In the genomic region with DNA sequence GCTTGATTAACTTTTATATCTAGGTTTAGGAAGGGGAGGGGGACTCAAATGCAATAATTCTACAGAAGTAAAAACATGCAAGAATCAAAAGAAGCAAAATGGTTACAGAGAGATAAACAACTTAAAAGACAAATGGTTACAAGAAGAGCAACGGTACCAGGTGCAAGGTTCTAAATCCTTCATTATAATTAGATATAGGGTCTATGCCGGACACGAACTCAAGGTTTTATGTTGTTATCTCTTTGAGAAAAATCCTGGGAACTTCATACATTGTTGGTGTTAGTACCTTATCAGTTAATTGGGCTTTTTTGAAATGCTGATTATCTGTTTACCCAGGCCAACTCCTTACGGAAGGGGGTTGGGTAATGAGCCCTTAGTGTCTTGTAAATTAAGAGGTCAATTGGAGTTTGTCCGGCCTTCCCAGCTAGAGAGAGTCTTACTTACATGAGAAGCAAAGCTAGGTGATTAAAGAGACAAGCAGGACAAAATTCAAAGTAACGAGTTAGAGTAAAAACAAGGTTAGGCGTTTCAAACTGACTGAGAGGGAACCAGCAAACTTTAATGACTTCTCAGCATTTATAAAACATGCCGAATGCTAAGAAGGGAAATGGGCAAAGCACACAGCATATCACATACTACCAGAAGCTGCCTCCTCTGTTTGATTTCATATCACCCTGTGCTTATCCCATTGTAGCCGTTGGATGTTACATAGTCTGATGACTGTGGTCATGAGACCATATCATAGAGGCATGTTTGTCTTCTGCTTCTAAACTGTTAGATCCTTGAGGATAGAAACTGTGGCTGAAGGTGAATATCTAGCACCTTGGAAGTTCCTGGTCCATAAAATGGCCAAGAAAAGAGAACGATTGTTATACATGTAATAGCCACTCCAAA, we compare ENCODE assay signal across 1 cellular context.
TF ChIP-seq lines count a peak whose summit lies in the region.
"Not testable (repeated sequence)": the region's sequence is repeated elsewhere in the genome, so short reads cannot be mapped to it uniquely, and the experiment has no call there.

No MANE protein-coding gene starts in this region.

TF ChIP-seq in K562, 482 proteins besides CTCF, POLR2A, EP300 and RAD21 (continued from another document and continues in another):
- TF ChIP-seq, protein P1, sequence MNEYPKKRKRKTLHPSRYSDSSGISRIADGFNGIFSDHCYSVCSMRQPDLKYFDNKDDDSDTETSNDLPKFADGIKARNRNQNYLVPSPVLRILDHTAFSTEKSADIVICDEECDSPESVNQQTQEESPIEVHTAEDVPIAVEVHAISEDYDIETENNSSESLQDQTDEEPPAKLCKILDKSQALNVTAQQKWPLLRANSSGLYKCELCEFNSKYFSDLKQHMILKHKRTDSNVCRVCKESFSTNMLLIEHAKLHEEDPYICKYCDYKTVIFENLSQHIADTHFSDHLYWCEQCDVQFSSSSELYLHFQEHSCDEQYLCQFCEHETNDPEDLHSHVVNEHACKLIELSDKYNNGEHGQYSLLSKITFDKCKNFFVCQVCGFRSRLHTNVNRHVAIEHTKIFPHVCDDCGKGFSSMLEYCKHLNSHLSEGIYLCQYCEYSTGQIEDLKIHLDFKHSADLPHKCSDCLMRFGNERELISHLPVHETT (CRISPR knock-in tag; conservative IDR thresholded peaks at IDR 0.05 in 1 of 2, IDR thresholded peaks at IDR 0.05 in 1 of 2), result peak in 1 of 2 experiments; percentile 64; a peak in 1 of 4 replicates
- peak; percentile 28; the same call in 1 of the 2 replicates for TF ChIP-seq RB1 (IDR thresholded peaks at IDR 0.05; ENCODE audit: low read depth)
- TF ChIP-seq ZNF316 (IDR thresholded peaks at IDR 0.05), result peak; percentile 80
- TF ChIP-seq, protein P2, sequence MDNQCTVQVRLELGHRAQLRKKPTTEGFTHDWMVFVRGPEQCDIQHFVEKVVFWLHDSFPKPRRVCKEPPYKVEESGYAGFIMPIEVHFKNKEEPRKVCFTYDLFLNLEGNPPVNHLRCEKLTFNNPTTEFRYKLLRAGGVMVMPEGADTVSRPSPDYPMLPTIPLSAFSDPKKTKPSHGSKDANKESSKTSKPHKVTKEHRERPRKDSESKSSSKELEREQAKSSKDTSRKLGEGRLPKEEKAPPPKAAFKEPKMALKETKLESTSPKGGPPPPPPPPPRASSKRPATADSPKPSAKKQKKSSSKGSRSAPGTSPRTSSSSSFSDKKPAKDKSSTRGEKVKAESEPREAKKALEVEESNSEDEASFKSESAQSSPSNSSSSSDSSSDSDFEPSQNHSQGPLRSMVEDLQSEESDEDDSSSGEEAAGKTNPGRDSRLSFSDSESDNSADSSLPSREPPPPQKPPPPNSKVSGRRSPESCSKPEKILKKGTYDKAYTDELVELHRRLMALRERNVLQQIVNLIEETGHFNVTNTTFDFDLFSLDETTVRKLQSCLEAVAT (IDR thresholded peaks at IDR 0.05), result peak in 1 of 2 experiments; percentile 51; a peak in 2 of 4 replicates
- peak; percentile 55; the same call in 1 of the 2 replicates for TF ChIP-seq HDGF (IDR thresholded peaks at IDR 0.05)
- 0 out of 2 replicates have a peak, but pooled peaks have one; percentile 9 for TF ChIP-seq EHMT2 (IDR thresholded peaks at IDR 0.05)
- peak; percentile 46; the same call in 1 of the 2 replicates for TF ChIP-seq ELF4 (CRISPR knock-in tag; IDR thresholded peaks at IDR 0.05)
- peak; percentile 69; the same call in 1 of the 2 replicates for TF ChIP-seq RNF2 (IDR thresholded peaks at IDR 0.05)
- peak; percentile 85 for TF ChIP-seq HDAC3 (IDR thresholded peaks at IDR 0.05; ENCODE audit: borderline replicate concordance, partially characterized antibody)
- peak; percentile 73 for TF ChIP-seq C11orf30 (IDR thresholded peaks at IDR 0.05; ENCODE audit: low read depth)
- TF ChIP-seq SMARCA4 (IDR thresholded peaks at IDR 0.05), result peak; percentile 82
- TF ChIP-seq, protein P3, sequence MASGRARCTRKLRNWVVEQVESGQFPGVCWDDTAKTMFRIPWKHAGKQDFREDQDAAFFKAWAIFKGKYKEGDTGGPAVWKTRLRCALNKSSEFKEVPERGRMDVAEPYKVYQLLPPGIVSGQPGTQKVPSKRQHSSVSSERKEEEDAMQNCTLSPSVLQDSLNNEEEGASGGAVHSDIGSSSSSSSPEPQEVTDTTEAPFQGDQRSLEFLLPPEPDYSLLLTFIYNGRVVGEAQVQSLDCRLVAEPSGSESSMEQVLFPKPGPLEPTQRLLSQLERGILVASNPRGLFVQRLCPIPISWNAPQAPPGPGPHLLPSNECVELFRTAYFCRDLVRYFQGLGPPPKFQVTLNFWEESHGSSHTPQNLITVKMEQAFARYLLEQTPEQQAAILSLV (tag; IDR thresholded peaks at IDR 0.05), result 0 out of 2 replicates have a peak, but pooled peaks have one; percentile 1
- TF ChIP-seq, protein P4, sequence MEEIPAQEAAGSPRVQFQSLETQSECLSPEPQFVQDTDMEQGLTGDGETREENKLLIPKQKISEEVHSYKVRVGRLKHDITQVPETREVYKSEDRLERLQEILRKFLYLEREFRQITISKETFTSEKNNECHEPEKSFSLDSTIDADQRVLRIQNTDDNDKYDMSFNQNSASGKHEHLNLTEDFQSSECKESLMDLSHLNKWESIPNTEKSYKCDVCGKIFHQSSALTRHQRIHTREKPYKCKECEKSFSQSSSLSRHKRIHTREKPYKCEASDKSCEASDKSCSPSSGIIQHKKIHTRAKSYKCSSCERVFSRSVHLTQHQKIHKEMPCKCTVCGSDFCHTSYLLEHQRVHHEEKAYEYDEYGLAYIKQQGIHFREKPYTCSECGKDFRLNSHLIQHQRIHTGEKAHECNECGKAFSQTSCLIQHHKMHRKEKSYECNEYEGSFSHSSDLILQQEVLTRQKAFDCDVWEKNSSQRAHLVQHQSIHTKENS (CRISPR knock-in tag; IDR thresholded peaks at IDR 0.05), result 0 out of 2 replicates have a peak, but pooled peaks have one; percentile 35
- TF ChIP-seq FOXM1 (IDR thresholded peaks at IDR 0.05; ENCODE audit: low read depth), result peak; percentile 83
- not testable (repeated sequence) for TF ChIP-seq FOXM1 (CRISPR knock-in tag; IDR thresholded peaks at IDR 0.05; ENCODE audit: low read depth); MYBL2 (CRISPR knock-in tag; IDR thresholded peaks at IDR 0.05; ENCODE audit: borderline replicate concordance)
- TF ChIP-seq, protein P5, sequence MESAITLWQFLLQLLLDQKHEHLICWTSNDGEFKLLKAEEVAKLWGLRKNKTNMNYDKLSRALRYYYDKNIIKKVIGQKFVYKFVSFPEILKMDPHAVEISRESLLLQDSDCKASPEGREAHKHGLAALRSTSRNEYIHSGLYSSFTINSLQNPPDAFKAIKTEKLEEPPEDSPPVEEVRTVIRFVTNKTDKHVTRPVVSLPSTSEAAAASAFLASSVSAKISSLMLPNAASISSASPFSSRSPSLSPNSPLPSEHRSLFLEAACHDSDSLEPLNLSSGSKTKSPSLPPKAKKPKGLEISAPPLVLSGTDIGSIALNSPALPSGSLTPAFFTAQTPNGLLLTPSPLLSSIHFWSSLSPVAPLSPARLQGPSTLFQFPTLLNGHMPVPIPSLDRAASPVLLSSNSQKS (CRISPR knock-in tag; IDR thresholded peaks at IDR 0.05), result peak; percentile 53; the same call in 1 of the 2 replicates
- TF ChIP-seq ZNF583 (CRISPR knock-in tag; IDR thresholded peaks at IDR 0.05), result peak; percentile 78; the same call in 1 of the 2 replicates
- TF ChIP-seq, protein P6, sequence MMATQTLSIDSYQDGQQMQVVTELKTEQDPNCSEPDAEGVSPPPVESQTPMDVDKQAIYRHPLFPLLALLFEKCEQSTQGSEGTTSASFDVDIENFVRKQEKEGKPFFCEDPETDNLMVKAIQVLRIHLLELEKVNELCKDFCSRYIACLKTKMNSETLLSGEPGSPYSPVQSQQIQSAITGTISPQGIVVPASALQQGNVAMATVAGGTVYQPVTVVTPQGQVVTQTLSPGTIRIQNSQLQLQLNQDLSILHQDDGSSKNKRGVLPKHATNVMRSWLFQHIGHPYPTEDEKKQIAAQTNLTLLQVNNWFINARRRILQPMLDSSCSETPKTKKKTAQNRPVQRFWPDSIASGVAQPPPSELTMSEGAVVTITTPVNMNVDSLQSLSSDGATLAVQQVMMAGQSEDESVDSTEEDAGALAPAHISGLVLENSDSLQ (IDR thresholded peaks at IDR 0.05), result 0 out of 2 replicates have a peak, but pooled peaks have one; percentile 5
- TF ChIP-seq, protein P7, sequence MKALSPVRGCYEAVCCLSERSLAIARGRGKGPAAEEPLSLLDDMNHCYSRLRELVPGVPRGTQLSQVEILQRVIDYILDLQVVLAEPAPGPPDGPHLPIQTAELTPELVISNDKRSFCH (CRISPR knock-in tag; IDR thresholded peaks at IDR 0.05), result not testable (repeated sequence)
- TF ChIP-seq, protein P7 (tag; IDR thresholded peaks at IDR 0.05), result peak; percentile 50
- TF ChIP-seq FOSL1 (tag; conservative IDR thresholded peaks at IDR 0.05), result peak; percentile 70
- TF ChIP-seq LEF1 (IDR thresholded peaks at IDR 0.05), result peak; percentile 96
- peak; percentile 43 for TF ChIP-seq STAT5A (IDR thresholded peaks at IDR 0.05; ENCODE audit: borderline replicate concordance, low read length)
- TF ChIP-seq ZSCAN29 (IDR thresholded peaks at IDR 0.05), result peak; percentile 91
- TF ChIP-seq MYBL2 (IDR thresholded peaks at IDR 0.05; ENCODE audit: low read depth), result peak; percentile 52; the same call in 1 of the 2 replicates
- peak; percentile 26; the same call in 1 of the 2 replicates for TF ChIP-seq JUND (IDR thresholded peaks at IDR 0.05; ENCODE audit: borderline replicate concordance, low read depth, low read length)
- peak; percentile 3; the same call in 1 of the 3 replicates for TF ChIP-seq JUND (tag; IDR thresholded peaks at IDR 0.05; ENCODE audit: borderline replicate concordance, low read depth, low read length)
- peak; percentile 58 for TF ChIP-seq MEIS2 (IDR thresholded peaks at IDR 0.05; ENCODE audit: partially characterized antibody)
- 0 out of 2 replicates have a peak, but pooled peaks have one; percentile 52 for TF ChIP-seq NR1H2 (CRISPR knock-in tag; IDR thresholded peaks at IDR 0.05)
- peak; percentile 14; the same call in 1 of the 2 replicates for TF ChIP-seq FOXJ2 (tag; IDR thresholded peaks at IDR 0.05)
- TF ChIP-seq TRIM24 (IDR thresholded peaks at IDR 0.05), result peak; percentile 15 to 64; a peak in 3 of 4 replicates
- peak in 1 of 2 experiments; percentile 80; a peak in 1 of 4 replicates for TF ChIP-seq TBL1XR1 (IDR thresholded peaks at IDR 0.05; ENCODE audit: low read length in 2 of 2)
- peak; percentile 82 for TF ChIP-seq DPF2 (IDR thresholded peaks at IDR 0.05)
- 0 out of 2 replicates have a peak, but pooled peaks have one; percentile 64 for TF ChIP-seq ESRRB (CRISPR knock-in tag; IDR thresholded peaks at IDR 0.05; ENCODE audit: borderline replicate concordance)
- TF ChIP-seq ESRRA (IDR thresholded peaks at IDR 0.05; ENCODE audit: borderline replicate concordance, low read depth), result peak; percentile 57; the same call in 1 of the 2 replicates
- peak; percentile 63; the same call in 1 of the 2 replicates for TF ChIP-seq ZNF354B (CRISPR knock-in tag; IDR thresholded peaks at IDR 0.05)
- TF ChIP-seq, protein P8, sequence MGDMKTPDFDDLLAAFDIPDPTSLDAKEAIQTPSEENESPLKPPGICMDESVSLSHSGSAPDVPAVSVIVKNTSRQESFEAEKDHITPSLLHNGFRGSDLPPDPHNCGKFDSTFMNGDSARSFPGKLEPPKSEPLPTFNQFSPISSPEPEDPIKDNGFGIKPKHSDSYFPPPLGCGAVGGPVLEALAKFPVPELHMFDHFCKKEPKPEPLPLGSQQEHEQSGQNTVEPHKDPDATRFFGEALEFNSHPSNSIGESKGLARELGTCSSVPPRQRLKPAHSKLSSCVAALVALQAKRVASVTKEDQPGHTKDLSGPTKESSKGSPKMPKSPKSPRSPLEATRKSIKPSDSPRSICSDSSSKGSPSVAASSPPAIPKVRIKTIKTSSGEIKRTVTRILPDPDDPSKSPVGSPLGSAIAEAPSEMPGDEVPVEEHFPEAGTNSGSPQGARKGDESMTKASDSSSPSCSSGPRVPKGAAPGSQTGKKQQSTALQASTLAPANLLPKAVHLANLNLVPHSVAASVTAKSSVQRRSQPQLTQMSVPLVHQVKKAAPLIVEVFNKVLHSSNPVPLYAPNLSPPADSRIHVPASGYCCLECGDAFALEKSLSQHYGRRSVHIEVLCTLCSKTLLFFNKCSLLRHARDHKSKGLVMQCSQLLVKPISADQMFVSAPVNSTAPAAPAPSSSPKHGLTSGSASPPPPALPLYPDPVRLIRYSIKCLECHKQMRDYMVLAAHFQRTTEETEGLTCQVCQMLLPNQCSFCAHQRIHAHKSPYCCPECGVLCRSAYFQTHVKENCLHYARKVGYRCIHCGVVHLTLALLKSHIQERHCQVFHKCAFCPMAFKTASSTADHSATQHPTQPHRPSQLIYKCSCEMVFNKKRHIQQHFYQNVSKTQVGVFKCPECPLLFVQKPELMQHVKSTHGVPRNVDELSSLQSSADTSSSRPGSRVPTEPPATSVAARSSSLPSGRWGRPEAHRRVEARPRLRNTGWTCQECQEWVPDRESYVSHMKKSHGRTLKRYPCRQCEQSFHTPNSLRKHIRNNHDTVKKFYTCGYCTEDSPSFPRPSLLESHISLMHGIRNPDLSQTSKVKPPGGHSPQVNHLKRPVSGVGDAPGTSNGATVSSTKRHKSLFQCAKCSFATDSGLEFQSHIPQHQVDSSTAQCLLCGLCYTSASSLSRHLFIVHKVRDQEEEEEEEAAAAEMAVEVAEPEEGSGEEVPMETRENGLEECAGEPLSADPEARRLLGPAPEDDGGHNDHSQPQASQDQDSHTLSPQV (IDR thresholded peaks at IDR 0.05), result peak; percentile 77
- TF ChIP-seq ZFX (CRISPR knock-in tag; IDR thresholded peaks at IDR 0.05), result peak; percentile 69
- peak; percentile 57; the same call in 1 of the 2 replicates for TF ChIP-seq L3MBTL2 (IDR thresholded peaks at IDR 0.05)
- peak; percentile 24; the same call in 1 of the 2 replicates for TF ChIP-seq GATAD2B (IDR thresholded peaks at IDR 0.05; ENCODE audit: borderline replicate concordance)
- peak; percentile 49 for TF ChIP-seq SMAD4 (CRISPR knock-in tag; conservative IDR thresholded peaks at IDR 0.05)
- TF ChIP-seq CBFA2T3 (IDR thresholded peaks at IDR 0.05), result peak; percentile 88
- TF ChIP-seq NFIC (IDR thresholded peaks at IDR 0.05), result peak; percentile 66
- TF ChIP-seq CTBP1 (IDR thresholded peaks at IDR 0.05; ENCODE audit: borderline replicate concordance), result peak; percentile 28; the same call in 1 of the 2 replicates
- TF ChIP-seq, protein P9, sequence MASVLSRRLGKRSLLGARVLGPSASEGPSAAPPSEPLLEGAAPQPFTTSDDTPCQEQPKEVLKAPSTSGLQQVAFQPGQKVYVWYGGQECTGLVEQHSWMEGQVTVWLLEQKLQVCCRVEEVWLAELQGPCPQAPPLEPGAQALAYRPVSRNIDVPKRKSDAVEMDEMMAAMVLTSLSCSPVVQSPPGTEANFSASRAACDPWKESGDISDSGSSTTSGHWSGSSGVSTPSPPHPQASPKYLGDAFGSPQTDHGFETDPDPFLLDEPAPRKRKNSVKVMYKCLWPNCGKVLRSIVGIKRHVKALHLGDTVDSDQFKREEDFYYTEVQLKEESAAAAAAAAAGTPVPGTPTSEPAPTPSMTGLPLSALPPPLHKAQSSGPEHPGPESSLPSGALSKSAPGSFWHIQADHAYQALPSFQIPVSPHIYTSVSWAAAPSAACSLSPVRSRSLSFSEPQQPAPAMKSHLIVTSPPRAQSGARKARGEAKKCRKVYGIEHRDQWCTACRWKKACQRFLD (CRISPR knock-in tag; IDR thresholded peaks at IDR 0.05), result peak; percentile 85
- peak; percentile 75 for TF ChIP-seq SMARCC2 (IDR thresholded peaks at IDR 0.05; ENCODE audit: low read depth)
- TF ChIP-seq, protein P10, sequence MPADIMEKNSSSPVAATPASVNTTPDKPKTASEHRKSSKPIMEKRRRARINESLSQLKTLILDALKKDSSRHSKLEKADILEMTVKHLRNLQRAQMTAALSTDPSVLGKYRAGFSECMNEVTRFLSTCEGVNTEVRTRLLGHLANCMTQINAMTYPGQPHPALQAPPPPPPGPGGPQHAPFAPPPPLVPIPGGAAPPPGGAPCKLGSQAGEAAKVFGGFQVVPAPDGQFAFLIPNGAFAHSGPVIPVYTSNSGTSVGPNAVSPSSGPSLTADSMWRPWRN (IDR thresholded peaks at IDR 0.05; ENCODE audit: low read depth), result peak; percentile 65; the same call in 1 of the 2 replicates
